In the genomic region with DNA sequence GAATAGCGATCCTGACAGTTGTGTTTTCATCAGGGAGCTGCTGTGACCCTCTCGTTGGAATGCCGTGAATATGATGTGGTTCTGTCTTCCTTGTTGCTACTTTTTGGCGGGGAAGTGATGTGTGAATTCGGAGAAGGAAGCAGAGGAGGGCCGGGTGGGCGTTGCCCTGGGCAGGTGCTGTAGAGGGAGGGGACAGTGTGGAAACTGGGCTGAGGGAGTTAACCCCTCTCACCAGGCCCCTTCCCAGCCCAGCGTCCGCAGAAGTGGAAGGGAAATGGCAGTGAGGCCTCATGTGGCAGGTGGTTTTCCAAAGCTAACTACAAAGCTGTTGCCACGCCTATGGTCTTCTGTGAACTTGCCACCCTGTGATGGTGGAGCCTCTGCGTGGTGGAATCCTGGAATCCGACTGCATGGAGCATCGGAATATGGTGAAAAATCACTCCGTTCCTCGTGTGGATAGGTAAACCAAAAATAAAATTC, we compare ENCODE assay signal across 2 cellular contexts.
TF ChIP-seq lines count a peak whose summit lies in the region.

No MANE protein-coding gene starts in this region.

TF ChIP-seq in GM23338, 12 proteins besides CTCF, POLR2A, EP300 and RAD21:
- TF ChIP-seq ZNF331 (CRISPR knock-in tag; IDR thresholded peaks at IDR 0.05; ENCODE audit: low read depth) (no peak), NANOG (IDR thresholded peaks at IDR 0.05; ENCODE audit: borderline replicate concordance) (no peak)

TF ChIP-seq in H1, 55 proteins besides CTCF, POLR2A, EP300 and RAD21:
- no peak for TF ChIP-seq YY1 (IDR thresholded peaks at IDR 0.05; ENCODE audit: low read depth, low read length)
- TF ChIP-seq, protein P1, sequence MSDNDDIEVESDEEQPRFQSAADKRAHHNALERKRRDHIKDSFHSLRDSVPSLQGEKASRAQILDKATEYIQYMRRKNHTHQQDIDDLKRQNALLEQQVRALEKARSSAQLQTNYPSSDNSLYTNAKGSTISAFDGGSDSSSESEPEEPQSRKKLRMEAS (IDR thresholded peaks at IDR 0.05), result peak; percentile 58; the same call in 1 of the 2 replicates
- TF ChIP-seq TAF7 (optimal IDR thresholded peaks at IDR 0.05; ENCODE audit: borderline replicate concordance, low read depth, low read length), result no peak
- no peak for TF ChIP-seq TCF12 (IDR thresholded peaks at IDR 0.05; ENCODE audit: low read depth, low read length)
- no peak for TF ChIP-seq NRF1 (IDR thresholded peaks at IDR 0.05; ENCODE audit: low read depth, low read length)
- TF ChIP-seq RFX5 (IDR thresholded peaks at IDR 0.05; ENCODE audit: borderline replicate concordance, low read depth, low read length), result no peak
- TF ChIP-seq, protein P2, sequence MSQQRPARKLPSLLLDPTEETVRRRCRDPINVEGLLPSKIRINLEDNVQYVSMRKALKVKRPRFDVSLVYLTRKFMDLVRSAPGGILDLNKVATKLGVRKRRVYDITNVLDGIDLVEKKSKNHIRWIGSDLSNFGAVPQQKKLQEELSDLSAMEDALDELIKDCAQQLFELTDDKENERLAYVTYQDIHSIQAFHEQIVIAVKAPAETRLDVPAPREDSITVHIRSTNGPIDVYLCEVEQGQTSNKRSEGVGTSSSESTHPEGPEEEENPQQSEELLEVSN (IDR thresholded peaks at IDR 0.05), result peak; percentile 83
- no peak for TF ChIP-seq RNF2 (IDR thresholded peaks at IDR 0.05; ENCODE audit: borderline replicate concordance, low read depth, low read length, missing control alignments, poor library complexity, severe bottlenecking)
- no peak for TF ChIP-seq NANOG (IDR thresholded peaks at IDR 0.05; ENCODE audit: insufficient read depth, low read depth, low read length, poor library complexity, severe bottlenecking)
- no peak for TF ChIP-seq TAF1 (IDR thresholded peaks at IDR 0.05; ENCODE audit: low read depth, low read length)
- no peak for TF ChIP-seq CHD1 (IDR thresholded peaks at IDR 0.05; ENCODE audit: low read depth, low read length)
- TF ChIP-seq SAP30 (IDR thresholded peaks at IDR 0.05; ENCODE audit: insufficient read depth, insufficient replicate concordance, low read length), result no peak
